Comparison of ENCODE assay signal across 21 cellular contexts in the genomic region with DNA sequence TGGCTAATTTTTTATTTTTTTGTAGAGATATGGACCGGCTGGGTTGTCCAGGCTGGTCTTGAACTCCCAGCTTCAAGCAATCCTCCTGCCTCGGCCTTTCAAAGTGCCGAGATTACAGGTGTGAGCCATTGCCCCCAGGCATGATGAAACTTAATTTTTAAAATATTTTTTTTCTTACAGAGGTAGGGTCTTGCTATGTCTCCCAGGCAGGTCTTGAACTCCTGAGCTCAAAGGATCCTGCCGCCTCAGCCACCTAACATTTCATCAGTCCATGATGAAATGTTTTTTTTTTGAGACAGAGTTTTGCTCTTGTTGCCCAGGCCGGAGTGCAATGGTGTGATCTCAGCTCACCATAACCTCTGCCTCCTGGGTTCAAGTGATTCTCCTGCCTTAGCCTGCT. TPM values are rescaled to one million over a fixed set of nuclear protein-coding genes. Genes with fewer than 3 reads are reported as not detected.
A peak's percentile ranks its signal among the peaks of the same experiment; 100 is the strongest.
DNase-seq lines count a peak whose midpoint lies in the region; ATAC-seq and TF ChIP-seq lines count a peak whose summit lies in the region.
"Had no signal": no experiment of that assay in that cellular context is flagged by ENCODE, and none has a peak within 500 bp of the region (broad histone marks: within the 10 kb centered on the region; RNA-seq: fewer than 3 reads in every experiment).

No MANE protein-coding gene starts in this region.

- no TSS peak for BruUV-seq in MCF 10A (replicated peaks; lab: Mats Ljungman, UMichigan)

- intact Hi-C loops in breast epithelium (cut with DNase I; ENCODE audit: low total_unique reads) (loop anchor here (5.0 kb wide), 1 partner anchor 344 kb away; no protein-coding TSS in a partner anchor), MCF 10A (cut with micrococcal nuclease) (no loop called here), esophagus muscularis mucosa (cut with DNase I) (no loop called here)

- TF ChIP-seq CTCF in breast epithelium (IDR thresholded peaks at IDR 0.05) = no peak
- no peak for TF ChIP-seq CTCF in MCF 10A (IDR thresholded peaks at IDR 0.05; ENCODE audit: unreplicated experiment)
- TF ChIP-seq CTCF in esophagus muscularis mucosa (IDR thresholded peaks at IDR 0.05) = no peak
- TF ChIP-seq CTCF in tibial nerve (IDR thresholded peaks at IDR 0.05) = no peak

- CTCF ChIA-PET in MCF 10A (lab: Yijun Ruan, JAX) = interaction anchor here (0.5 to 1.0 kb wide), 5 partner anchors 15 to 1584 kb away, joined by 3 to 4 read pairs (median 3); no protein-coding TSS in a partner anchor

- no peak overlapping the region for H3K18ac ChIP-seq in trophoblast cell (ENCODE audit: low read length)

- no peak overlapping the region for H4K12ac ChIP-seq in trophoblast cell (ENCODE audit: low read depth, low read length)

- H3K14ac ChIP-seq in trophoblast cell (ENCODE audit: low read length) = no peak overlapping the region

- no peak overlapping the region for H3K27ac Mint-ChIP-seq in MCF 10A (ENCODE audit: low read depth, unreplicated experiment)
- H3K27ac Mint-ChIP-seq: CD14-positive monocyte; CD4-positive, alpha-beta T cell; CD8-positive, alpha-beta memory T cell; GM23338; H9 had no signal

- H3K27me3 Mint-ChIP-seq in MCF 10A (ENCODE audit: insufficient read depth, unreplicated experiment) = no peaks in the 10 kb centered on the region
- H3K27me3 Mint-ChIP-seq: CD4-positive, alpha-beta T cell; CD8-positive, alpha-beta memory T cell had no signal

- H3K27ac ChIP-seq in breast epithelium = peak overlapping the region; percentile 80 to 89
- H3K27ac ChIP-seq in esophagus muscularis mucosa (replicated peaks in 1 of 4) = peak overlapping the region; percentile 65 to 82 (median 72)
- H3K27ac ChIP-seq in trophoblast cell (ENCODE audit: low read depth, low read length) = no peak overlapping the region
- H3K27ac ChIP-seq in tibial nerve = peak overlapping the region in 3 of 4 donors; percentile 71 to 83 (median 83)
- H3K27ac ChIP-seq: 22Rv1; BLaER1 treated with 17β-estradiol and CSF1 and Interleukin-3, amounts not matched to agents 10 nM and 100 nM had no signal

- H3K4me1 Mint-ChIP-seq in MCF 10A (ENCODE audit: insufficient read depth, unreplicated experiment) = no peaks in the 10 kb centered on the region
- H3K4me1 Mint-ChIP-seq: CD14-positive monocyte; CD8-positive, alpha-beta memory T cell; GM23338; H9 had no signal

- H3K9me3 ChIP-seq in breast epithelium = no peaks in the 10 kb centered on the region
- no peaks in the 10 kb centered on the region for H3K9me3 ChIP-seq in esophagus muscularis mucosa
- H3K9me3 ChIP-seq in trophoblast cell (ENCODE audit: insufficient read depth, low read depth, low read length) = no peaks in the 10 kb centered on the region
- no peaks in the 10 kb centered on the region for H3K9me3 ChIP-seq in tibial nerve
- H3K9me3 ChIP-seq: BE2C; BLaER1 treated with 17β-estradiol and CSF1 and Interleukin-3, amounts not matched to agents 10 nM and 100 nM had no signal

- no peaks in the 10 kb centered on the region for H3K79me2 ChIP-seq in trophoblast cell (ENCODE audit: control insufficient read depth, insufficient read depth, low read length, poor library complexity)

- H4K8ac ChIP-seq in trophoblast cell (ENCODE audit: low read depth, low read length) = no peak overlapping the region

- H2BK5ac ChIP-seq in trophoblast cell (ENCODE audit: low read depth, low read length, poor library complexity) = no peak overlapping the region

- no peak overlapping the region for H2AK5ac ChIP-seq in trophoblast cell (ENCODE audit: low read length)

- H3K36me3 ChIP-seq in breast epithelium = no peaks in the 10 kb centered on the region
- H3K36me3 ChIP-seq in esophagus muscularis mucosa = peaks cover 12 to 92% (median 56%) of the 10 kb centered on the region in 4 donors
- H3K36me3 ChIP-seq in trophoblast cell (ENCODE audit: control insufficient read depth in 1 of 2, insufficient read depth in 2 of 2, low read length in 2 of 2) = peaks cover 19% of the 10 kb centered on the region in 2 experiments
- peaks cover 0 to 69% (median 2%) of the 10 kb centered on the region in 3 donors for H3K36me3 ChIP-seq in tibial nerve

- no peaks in the 10 kb centered on the region for H3K9me3 Mint-ChIP-seq in MCF 10A (ENCODE audit: unreplicated experiment)
- H3K9me3 Mint-ChIP-seq: CD14-positive monocyte; CD4-positive, alpha-beta T cell; CD8-positive, alpha-beta memory T cell; GM23338; H9 had no signal

- no peak overlapping the region for H3K4me3 Mint-ChIP-seq in MCF 10A (ENCODE audit: unreplicated experiment)
- H3K4me3 Mint-ChIP-seq: CD14-positive monocyte; CD4-positive, alpha-beta T cell; CD8-positive, alpha-beta memory T cell; GM23338; H9 had no signal

- H3K4me3 ChIP-seq in breast epithelium (no peak overlapping the region), esophagus muscularis mucosa (no peak overlapping the region), trophoblast cell (ENCODE audit: low read depth, low read length) (no peak overlapping the region), tibial nerve (no peak overlapping the region)
- H3K4me3 ChIP-seq: BLaER1 treated with 17β-estradiol and CSF1 and Interleukin-3, amounts not matched to agents 10 nM and 100 nM; GM12878; GM23338 had no signal

- no peak overlapping the region for H3K23ac ChIP-seq in trophoblast cell (ENCODE audit: low read length)

- no peak overlapping the region for H3K4me2 ChIP-seq in trophoblast cell (ENCODE audit: low read length)
- H3K4me2 ChIP-seq: BLaER1 treated with 17β-estradiol and CSF1 and Interleukin-3, amounts not matched to agents 10 nM and 100 nM; GM23338 had no signal

- H3K4me1 ChIP-seq in breast epithelium = no peaks in the 10 kb centered on the region
- peaks cover 0 to 22% (median 18%) of the 10 kb centered on the region in 4 donors for H3K4me1 ChIP-seq in esophagus muscularis mucosa
- H3K4me1 ChIP-seq in trophoblast cell (ENCODE audit: control insufficient read depth in 1 of 2, insufficient read depth in 2 of 2, low read length in 2 of 2) = no peaks in the 10 kb centered on the region
- peaks cover 0 to 24% (median 8%) of the 10 kb centered on the region in 4 donors for H3K4me1 ChIP-seq in tibial nerve
- H3K4me1 ChIP-seq: BE2C had no signal

- H2BK12ac ChIP-seq in trophoblast cell (ENCODE audit: low read length) = no peak overlapping the region

- H3K27me3 ChIP-seq in breast epithelium (no peaks in the 10 kb centered on the region), esophagus muscularis mucosa (no peaks in the 10 kb centered on the region), trophoblast cell (ENCODE audit: insufficient read depth, low read length) (no peaks in the 10 kb centered on the region), tibial nerve (no peaks in the 10 kb centered on the region)
- H3K27me3 ChIP-seq: BE2C; BLaER1 treated with 17β-estradiol and CSF1 and Interleukin-3, amounts not matched to agents 10 nM and 100 nM had no signal

- no peak for ATAC-seq in GM18861 (IDR thresholded peaks at IDR 0.05; ENCODE audit: unreplicated experiment)
- ATAC-seq: GM12878, GM23338, HCT116 had no signal

- H3K9ac ChIP-seq in trophoblast cell (ENCODE audit: low read length) = no peak overlapping the region
- H3K9ac ChIP-seq: BLaER1 treated with 17β-estradiol and CSF1 and Interleukin-3, amounts not matched to agents 10 nM and 100 nM had no signal

- H2AFZ ChIP-seq in trophoblast cell (ENCODE audit: insufficient read depth, low read length, poor library complexity) = no peak overlapping the region
- H2AFZ ChIP-seq: GM23338 had no signal

- H3K79me1 ChIP-seq in trophoblast cell (ENCODE audit: low read length) = no peaks in the 10 kb centered on the region

- DNase-seq in breast epithelium (ENCODE audit: low spot score in 2 of 2) (no peak), MCF 10A (ENCODE audit: unreplicated experiment) (no peak), esophagus muscularis mucosa (ENCODE audit: extremely low spot score) (no peak), trophoblast cell (peak; percentile 51 to 85), tibial nerve (ENCODE audit: low spot score in 2 of 2) (no peak), T-helper 9 cell (no peak), GDM1 (lab: John Stamatoyannopoulos, UW) (no peak)
- DNase-seq: AML-193; BE2C; CD4-positive, alpha-beta T cell; CD8-positive, alpha-beta memory T cell; DND-41; H9 had no signal

- TF ChIP-seq EP300 in esophagus muscularis mucosa (IDR thresholded peaks at IDR 0.05) (no peak), tibial nerve (IDR thresholded peaks at IDR 0.05) (no peak)

- TF ChIP-seq POLR2A in breast epithelium (IDR thresholded peaks at IDR 0.05) (no peak), esophagus muscularis mucosa (IDR thresholded peaks at IDR 0.05; ENCODE audit: low read depth) (no peak), tibial nerve (IDR thresholded peaks at IDR 0.05) (no peak)

- peaks cover 67% of the 10 kb centered on the region for H3K36me3 Mint-ChIP-seq in MCF 10A (ENCODE audit: insufficient read depth, unreplicated experiment)

- H2BK120ac ChIP-seq in trophoblast cell (ENCODE audit: insufficient read depth, low read length, poor library complexity) = no peak overlapping the region

- H3K4ac ChIP-seq in trophoblast cell (ENCODE audit: low read depth, low read length) = no peak overlapping the region

- H4K91ac ChIP-seq in trophoblast cell (ENCODE audit: low read depth, low read length) = no peak overlapping the region

- WGBS in esophagus muscularis mucosa = 96% methylated on average over 5 of the region's 5 CpGs
- no CpG with 5 or more reads among the region's 5 CpGs for WGBS in trophoblast cell (ENCODE audit: extremely low coverage, insufficient coverage, insufficient read length)
- 94 to 96% methylated on average over 5 of the region's 5 CpGs for whole genome bisulfite sequencing in tibial nerve, 2 donors

- POLR2A ChIA-PET in MCF 10A (lab: Yijun Ruan, JAX) = interaction anchor here (0.6 kb wide), 1 partner anchor 33 kb away, joined by 3 read pairs; a partner anchor contains a TSS

RNA-seq across cellular contexts. Expression of a gene that starts 12.4 kb away (rescaled TPM):
- total RNA-seq in breast epithelium = 10 to 100 TPM in 1 of 3 donors, 1 to 10 TPM in 2; 5.9 to 11.1 (median 6.4) TPM
- total RNA-seq in MCF 10A (2022) = 9.0 and 9.2 TPM in 2 replicates
- total RNA-seq in esophagus muscularis mucosa = 10 to 100 TPM in 1 of 4 donors, 1 to 10 TPM in 3; 7.0 to 10.4 (median 8.5) TPM
- polyA plus RNA-seq in trophoblast cell (2013) = 2.6 and 2.7 TPM in 2 replicates
- total RNA-seq in tibial nerve = 10 to 100 TPM; 13.4 to 19.0 (median 15.8) TPM

RNA-seq across cellular contexts. Expression of a gene that starts 12.6 kb away (rescaled TPM):
- total RNA-seq in breast epithelium (not detected), MCF 10A (2022) (not detected in 2 replicates), esophagus muscularis mucosa (not detected), tibial nerve (not detected)
- 0.12 and 0.25 TPM in 2 replicates for polyA plus RNA-seq in trophoblast cell (2013)
- total RNA-seq: CD4-positive, alpha-beta T cell; CD8-positive, alpha-beta memory T cell had no signal
- polyA plus RNA-seq: AG04450; CD14-positive monocyte; CD8-positive, alpha-beta memory T cell had no signal

RNA-seq across cellular contexts. Expression of a gene that starts 33.7 kb away (rescaled TPM):
- total RNA-seq in breast epithelium = 1 to 10 TPM; 6.7 to 9.2 (median 8.0) TPM
- 45.6 and 51.6 TPM in 2 replicates for total RNA-seq in MCF 10A (2022)
- 10 to 100 TPM in 3 of 4 donors, 1 to 10 TPM in 1; 9.1 to 18.0 (median 12.9) TPM for total RNA-seq in esophagus muscularis mucosa
- 48.8 and 49.6 TPM in 2 replicates for polyA plus RNA-seq in trophoblast cell (2013)
- total RNA-seq in tibial nerve = 10 to 100 TPM in 3 of 4 donors, 1 to 10 TPM in 1; 9.8 to 22.5 (median 12.6) TPM

RNA-seq across cellular contexts. Expression of a gene that starts 36.8 kb away (rescaled TPM):
- 10 to 100 TPM; 17.3 to 40.2 (median 31.8) TPM for total RNA-seq in breast epithelium
- 33.7 and 38.7 TPM in 2 replicates for total RNA-seq in MCF 10A (2022)
- 10 to 100 TPM; 14.2 to 30.8 (median 18.0) TPM for total RNA-seq in esophagus muscularis mucosa
- polyA plus RNA-seq in trophoblast cell (2013) = 18.1 and 19.9 TPM in 2 replicates
- 10 to 100 TPM; 29.1 to 41.5 (median 33.3) TPM for total RNA-seq in tibial nerve

Comparison
In these comparisons a context has a peak if more than half of its experiments do, and no peak if none do; other contexts are left out.
1. DNase-seq: peak in trophoblast cell (2 of 2); none in breast epithelium (0 of 2), MCF 10A (single experiment), esophagus muscularis mucosa (single experiment), tibial nerve (0 of 2), T-helper 9 cell (single experiment) and GDM1 (single experiment).